Comparison of ENCODE assay signal across 24 cellular contexts in genomic region chr11:106627694-106628093, GRCh38.
"Had no signal": no experiment of that assay in that cellular context is flagged by ENCODE, and none has a peak within 500 bp of the region (broad histone marks: within the 10 kb centered on the region; RNA-seq: fewer than 3 reads in every experiment).

No MANE protein-coding gene starts in this region.

- H3K27me3 ChIP-seq: SJSA1 had no signal

- H3K9ac ChIP-seq: KMS-11 had no signal

- H3K27ac ChIP-seq: HL-60, KMS-11, SJSA1, SK-N-MC had no signal

- H3K4me1 ChIP-seq: SJSA1 had no signal

- FAIRE-seq: HTR-8/SVneo, RCC 7860 had no signal

- DNase-seq: Kasumi-1, NCI-H1092, NCI-H1105 treated with DMSO at 0.1 percent for 48 hours, NCI-H1417 treated with DMSO at 0.1 percent for 48 hours, NCI-H146, NCI-H1694 treated with DMSO at 0.1 percent for 48 hours, NCI-H1930, NCI-H2081, NCI-H2107, NCI-H2227 treated with DMSO at 0.1 percent for 48 hours, NCI-H446, NCI-H510A, NCI-H524 treated with DMSO at 0.1 percent for 48 hours, NCI-H69, NCI-H774, Right ventricle myocardium superior, RPMI8226, SIG-M5 had no signal

- H3K4me3 ChIP-seq: SJSA1, SK-N-MC had no signal

- H3K36me3 ChIP-seq: SJSA1 had no signal

- H3K9me3 ChIP-seq: SJSA1 had no signal

- H3K4me2 ChIP-seq: KMS-11 had no signal
